ENCODE assay signal across 1 cellular context in the genomic region with DNA sequence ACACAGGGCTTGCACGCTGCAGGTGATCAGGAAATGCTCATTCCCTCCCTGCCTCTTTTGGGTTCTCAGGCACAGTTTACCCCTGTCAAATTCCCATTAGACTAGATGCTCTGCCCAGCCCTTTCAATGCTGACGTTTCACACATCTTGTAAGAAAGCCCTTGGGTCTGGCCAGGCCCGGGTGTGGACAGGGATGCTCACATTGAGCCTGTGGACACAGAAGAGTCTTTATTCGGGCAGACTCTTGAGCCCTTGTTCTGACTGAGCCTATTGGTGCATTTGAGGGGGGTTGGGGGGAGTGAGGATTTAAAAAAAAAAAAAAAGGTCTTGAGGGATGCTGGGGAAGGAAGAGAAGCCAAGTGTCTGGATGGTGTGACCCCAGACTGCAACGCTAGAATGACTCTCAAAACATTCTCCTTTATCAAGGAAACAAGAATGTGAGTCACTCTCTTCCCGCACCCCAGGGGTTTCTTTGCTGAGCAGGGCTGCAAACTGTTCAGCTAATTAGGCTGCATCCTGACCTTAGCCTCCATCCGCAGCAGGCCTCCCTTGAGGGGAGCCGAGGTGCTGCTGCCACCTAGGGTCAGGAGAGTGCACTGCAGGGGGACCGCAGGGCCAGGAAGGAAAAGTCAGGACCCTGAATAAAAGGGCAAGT.
A peak's percentile ranks its signal among the peaks of the same experiment; 100 is the strongest.
TF ChIP-seq lines count a peak whose summit lies in the region.

No MANE protein-coding gene starts in this region.

TF ChIP-seq in WTC11, 78 proteins besides CTCF, POLR2A, EP300 and RAD21 (continued from another document):
- TF ChIP-seq FOXP1 (CRISPR knock-in tag; IDR thresholded peaks at IDR 0.05; ENCODE audit: borderline replicate concordance) = peak; percentile 51; the same call in 1 of the 2 replicates
- TF ChIP-seq, protein P1, sequence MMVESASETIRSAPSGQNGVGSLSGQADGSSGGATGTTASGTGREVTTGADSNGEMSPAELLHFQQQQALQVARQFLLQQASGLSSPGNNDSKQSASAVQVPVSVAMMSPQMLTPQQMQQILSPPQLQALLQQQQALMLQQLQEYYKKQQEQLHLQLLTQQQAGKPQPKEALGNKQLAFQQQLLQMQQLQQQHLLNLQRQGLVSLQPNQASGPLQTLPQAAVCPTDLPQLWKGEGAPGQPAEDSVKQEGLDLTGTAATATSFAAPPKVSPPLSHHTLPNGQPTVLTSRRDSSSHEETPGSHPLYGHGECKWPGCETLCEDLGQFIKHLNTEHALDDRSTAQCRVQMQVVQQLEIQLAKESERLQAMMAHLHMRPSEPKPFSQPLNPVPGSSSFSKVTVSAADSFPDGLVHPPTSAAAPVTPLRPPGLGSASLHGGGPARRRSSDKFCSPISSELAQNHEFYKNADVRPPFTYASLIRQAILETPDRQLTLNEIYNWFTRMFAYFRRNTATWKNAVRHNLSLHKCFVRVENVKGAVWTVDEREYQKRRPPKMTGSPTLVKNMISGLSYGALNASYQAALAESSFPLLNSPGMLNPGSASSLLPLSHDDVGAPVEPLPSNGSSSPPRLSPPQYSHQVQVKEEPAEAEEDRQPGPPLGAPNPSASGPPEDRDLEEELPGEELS (CRISPR knock-in tag; IDR thresholded peaks at IDR 0.05) = peak; percentile 76; the same call in 1 of the 2 replicates
- no peak for TF ChIP-seq ELF4 (CRISPR knock-in tag; IDR thresholded peaks at IDR 0.05; ENCODE audit: low read depth)
- TF ChIP-seq TEAD1 (CRISPR knock-in tag; IDR thresholded peaks at IDR 0.05) = peak; percentile 85; the same call in 1 of the 2 replicates
TF ChIP-seq in WTC11: peak in this region for 10.
